20 cellular contexts compared by ENCODE assay signal in the genomic region with DNA sequence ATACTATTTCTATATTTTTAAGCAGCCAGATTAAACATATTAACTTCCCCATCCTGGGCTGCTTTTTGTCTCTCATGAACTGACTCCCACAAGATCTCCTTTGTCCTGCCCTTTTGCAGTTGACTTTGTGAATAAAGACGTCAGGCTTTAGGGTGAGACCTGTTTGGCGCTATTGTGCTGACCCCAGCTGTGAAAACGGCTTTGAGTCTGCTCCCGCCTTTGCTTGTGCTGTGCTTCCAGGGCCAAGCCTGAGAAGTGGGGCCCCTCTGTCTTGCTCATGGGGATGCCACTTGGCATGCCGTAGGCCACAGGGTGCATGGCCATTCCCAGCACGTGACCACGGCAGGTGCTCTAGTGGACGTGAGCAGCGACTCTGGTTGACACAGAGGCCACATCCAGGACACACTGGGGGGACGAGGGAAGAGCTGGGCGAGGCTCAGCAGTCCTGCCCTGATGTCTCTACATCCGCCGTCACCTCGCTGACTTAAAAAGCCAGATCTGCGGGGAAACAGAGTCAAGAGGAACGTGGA.
DNase-seq lines count a peak whose midpoint lies in the region; ATAC-seq and TF ChIP-seq lines count a peak whose summit lies in the region.
"Had no signal": no experiment of that assay in that cellular context is flagged by ENCODE, and none has a peak within 500 bp of the region (broad histone marks: within the 10 kb centered on the region; RNA-seq: fewer than 3 reads in every experiment).

No MANE protein-coding gene starts in this region.

- H3K36me3 ChIP-seq in neuronal stem cell (replicated peaks in 1 of 2; ENCODE audit: control insufficient read depth in 2 of 2, insufficient read depth in 2 of 2, low read length in 2 of 2) = no peaks in the 10 kb centered on the region
- H3K36me3 ChIP-seq: BLaER1, MG63 had no signal

- TF ChIP-seq CTCF in GM10248 (IDR thresholded peaks at IDR 0.05; ENCODE audit: control extremely low read depth, extremely low read depth, low read depth, missing control alignments) = no peak

- peak overlapping the region; percentile 13 for H3K9ac ChIP-seq in neuronal stem cell (ENCODE audit: low read depth, low read length, poor library complexity)
- H3K9ac ChIP-seq: BLaER1 had no signal

- peaks cover 0 to 6% of the 10 kb centered on the region in 2 donors for H3K4me1 ChIP-seq in neuronal stem cell (ENCODE audit: control insufficient read depth in 2 of 2, insufficient read depth in 1 of 2, low read depth in 1 of 2, low read length in 2 of 2)
- H3K4me1 ChIP-seq: A549, BLaER1 had no signal

- no peak overlapping the region for H3K23ac ChIP-seq in neuronal stem cell (ENCODE audit: low read depth, low read length, poor library complexity)

- no peak overlapping the region for H3K27ac ChIP-seq in neuronal stem cell (replicated peaks; ENCODE audit: low read length)
- H3K27ac ChIP-seq: A549, BLaER1 had no signal

- no peaks in the 10 kb centered on the region for H3K79me1 ChIP-seq in neuronal stem cell (ENCODE audit: low read depth, low read length)

- H2BK15ac ChIP-seq in neuronal stem cell (ENCODE audit: low read length) = no peak overlapping the region

- DNase-seq in Ammon's horn (ENCODE audit: low spot score) (peak; percentile 37), MV-4-11 (lab: John Stamatoyannopoulos, UW) (peak; percentile 13), iPS-NIHi11 (ENCODE audit: low spot score) (peak; percentile 34), neuronal stem cell (ENCODE audit: low spot score) (no peak), GM10248 (ENCODE audit: extremely low spot score) (no peak)
- DNase-seq: CD4-positive, alpha-beta memory T cell; GF-D8; HFFc6; Kasumi-1; MG63; NCI-H1092; NCI-H1436 treated with DMSO at 0.1 percent for 48 hours; NCI-H2029; NCI-H2171; NCI-H526 had no signal

- H2AK5ac ChIP-seq in neuronal stem cell (ENCODE audit: low read depth, low read length) = no peak overlapping the region

- no CpG with 5 or more reads among the region's 16 CpGs for WGBS in neuronal stem cell (ENCODE audit: extremely low coverage in 2 of 2, insufficient read length in 2 of 2, insufficient replicate concordance in 1 of 2), 2 donors

- H3K9me3 ChIP-seq in neuronal stem cell (replicated peaks in 1 of 2; ENCODE audit: control insufficient read depth in 2 of 2, insufficient read depth in 1 of 2, low read depth in 1 of 2, low read length in 2 of 2) = no peaks in the 10 kb centered on the region
- H3K9me3 ChIP-seq: A549, BLaER1, MG63 had no signal

- peak overlapping the region; percentile 67 for H3K14ac ChIP-seq in neuronal stem cell (ENCODE audit: low read length)

- POLR2A ChIA-PET in GM10248 (lab: Yijun Ruan, JAX) = no interaction called here

- no peak overlapping the region for H2BK12ac ChIP-seq in neuronal stem cell (ENCODE audit: low read length)

- CTCF ChIA-PET in GM10248 (lab: Yijun Ruan, JAX) = no interaction called here

- no peak overlapping the region for H2BK120ac ChIP-seq in neuronal stem cell (ENCODE audit: low read depth, low read length)

- H3K4me3 ChIP-seq in neuronal stem cell (ENCODE audit: low read length in 2 of 2) = peak overlapping the region in 1 of 2 donors; percentile 48
- H3K4me3 ChIP-seq: A549, BLaER1, GM12878, MG63 had no signal

- H4K91ac ChIP-seq in neuronal stem cell (ENCODE audit: low read depth, low read length, poor library complexity) = no peak overlapping the region

- H3K4me2 ChIP-seq in neuronal stem cell (ENCODE audit: insufficient read depth, low read length, poor library complexity, severe bottlenecking) = no peak overlapping the region
- H3K4me2 ChIP-seq: A549, BLaER1 had no signal

- H2BK5ac ChIP-seq in neuronal stem cell (ENCODE audit: low read length) = no peak overlapping the region

- peaks cover 0 to 2% (median 0%) of the 10 kb centered on the region in 3 experiments for H3K27me3 ChIP-seq in neuronal stem cell (ENCODE audit: control insufficient read depth in 3 of 3, insufficient read depth in 3 of 3, low read depth in 1 of 3, low read length in 3 of 3)
- H3K27me3 ChIP-seq: BLaER1, MG63 had no signal

- H4K8ac ChIP-seq in neuronal stem cell (ENCODE audit: low read depth, low read length) = no peak overlapping the region

- no peak overlapping the region for H2AFZ ChIP-seq in neuronal stem cell (ENCODE audit: low read length)

- H3K4ac ChIP-seq in neuronal stem cell (ENCODE audit: low read length) = no peak overlapping the region

- H3K18ac ChIP-seq in neuronal stem cell (ENCODE audit: low read length) = peak overlapping the region; percentile 64

- no peak for ATAC-seq in GM21423 (IDR thresholded peaks at IDR 0.05; ENCODE audit: unreplicated experiment)
- ATAC-seq in GM21360 (IDR thresholded peaks at IDR 0.05; ENCODE audit: unreplicated experiment) = no peak
- ATAC-seq: A549, GM12878 had no signal

Comparison
In these comparisons a context has a peak if more than half of its experiments do, and no peak if none do; other contexts are left out.
1. DNase-seq: peak in Ammon's horn (single experiment), MV-4-11 (single experiment) and iPS-NIHi11 (single experiment); none in neuronal stem cell (single experiment) and GM10248 (single experiment).